In the genomic region with DNA sequence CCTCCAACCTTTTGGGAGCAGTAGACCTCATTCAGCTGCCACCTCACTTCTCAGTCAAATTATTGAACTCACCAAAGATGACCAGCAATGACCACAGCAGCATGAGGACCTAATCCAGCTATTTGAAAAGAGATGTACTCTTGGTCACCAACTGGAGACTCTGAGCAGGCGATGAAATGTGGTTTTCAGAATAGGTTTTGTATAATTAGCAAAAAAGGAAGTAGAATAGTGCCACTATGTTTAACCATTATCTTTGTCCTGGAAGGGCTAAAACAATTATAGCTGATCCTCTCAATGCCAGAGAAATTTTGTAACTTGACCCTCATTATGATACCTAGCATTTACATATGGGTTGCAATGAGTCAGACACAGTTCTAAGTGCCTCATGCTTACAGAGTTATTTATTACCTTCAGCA, we compare ENCODE assay signal across 13 cellular contexts. TPM values are rescaled to one million over a fixed set of nuclear protein-coding genes. Genes with fewer than 3 reads are reported as not detected.
DNase-seq lines count a peak whose midpoint lies in the region; ATAC-seq and TF ChIP-seq lines count a peak whose summit lies in the region.
"Had no signal": no experiment of that assay in that cellular context is flagged by ENCODE, and none has a peak within 500 bp of the region (broad histone marks: within the 10 kb centered on the region; RNA-seq: fewer than 3 reads in every experiment).

A gene with protein sequence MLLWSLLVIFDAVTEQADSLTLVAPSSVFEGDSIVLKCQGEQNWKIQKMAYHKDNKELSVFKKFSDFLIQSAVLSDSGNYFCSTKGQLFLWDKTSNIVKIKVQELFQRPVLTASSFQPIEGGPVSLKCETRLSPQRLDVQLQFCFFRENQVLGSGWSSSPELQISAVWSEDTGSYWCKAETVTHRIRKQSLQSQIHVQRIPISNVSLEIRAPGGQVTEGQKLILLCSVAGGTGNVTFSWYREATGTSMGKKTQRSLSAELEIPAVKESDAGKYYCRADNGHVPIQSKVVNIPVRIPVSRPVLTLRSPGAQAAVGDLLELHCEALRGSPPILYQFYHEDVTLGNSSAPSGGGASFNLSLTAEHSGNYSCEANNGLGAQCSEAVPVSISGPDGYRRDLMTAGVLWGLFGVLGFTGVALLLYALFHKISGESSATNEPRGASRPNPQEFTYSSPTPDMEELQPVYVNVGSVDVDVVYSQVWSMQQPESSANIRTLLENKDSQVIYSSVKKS (minus strand): TSS at position 162 of the 416 bp plus-strand sequence. CDS start 59 bp downstream, at position 103.

- peak; percentile 2 for DNase-seq in NCI-H510A treated with DMSO at 0.1 percent for 48 hours (lab: John Stamatoyannopoulos, UW)
- DNase-seq in NCI-H510A (lab: John Stamatoyannopoulos, UW), result no peak
- DNase-seq in NCI-H2029 (lab: John Stamatoyannopoulos, UW), result peak; percentile 50
- DNase-seq in stimulated activated naive B cell treated with anti-CD40 and anti-IgM and Interleukin-4, amounts not matched to agents 10 μg/mL and 1 μg/mL and 100 μg/mL, for 72 hours, result no peak
- no peak for DNase-seq in HFFc6
- DNase-seq in SHP77 treated with DMSO at 0.1 percent for 48 hours (lab: John Stamatoyannopoulos, UW), result no peak
- no peak for DNase-seq in stimulated activated naive CD4-positive, alpha-beta T cell (lab: John Stamatoyannopoulos, UW)
- DNase-seq: amniotic stem cell; stimulated activated CD8-positive, alpha-beta memory T cell treated with anti-CD3 and anti-CD28 coated beads, Interleukin-4, amount 100 ng/mL, for 48 hours; T-helper 1 cell had no signal

- peak; percentile 40 for ATAC-seq in HG02884 (IDR thresholded peaks at IDR 0.05; ENCODE audit: unreplicated experiment)
- ATAC-seq in stimulated activated naive B cell treated with anti-CD40 and anti-IgM and Interleukin-4, amounts not matched to agents 10 μg/mL and 1 μg/mL and 100 μg/mL, for 72 hours (replicated peaks), result peak; percentile 63 to 68

- peaks cover 54 to 80% of the 10 kb centered on the region in 2 donors for H3K4me1 Mint-ChIP-seq in stimulated activated naive B cell treated with anti-CD40 and anti-IgM and Interleukin-4, amounts not matched to agents 10 μg/mL and 1 μg/mL and 100 μg/mL, for 72 hours
- H3K4me1 Mint-ChIP-seq in HFFc6 (ENCODE audit: low read depth), result no peaks in the 10 kb centered on the region

- peaks cover 9 to 18% of the 10 kb centered on the region in 2 donors for H3K36me3 Mint-ChIP-seq in stimulated activated naive B cell treated with anti-CD40 and anti-IgM and Interleukin-4, amounts not matched to agents 10 μg/mL and 1 μg/mL and 100 μg/mL, for 72 hours
- no peaks in the 10 kb centered on the region for H3K36me3 Mint-ChIP-seq in HFFc6 (ENCODE audit: low read depth)

- peaks cover 0 to 5% of the 10 kb centered on the region in 2 donors for H3K9me3 Mint-ChIP-seq in stimulated activated naive B cell treated with anti-CD40 and anti-IgM and Interleukin-4, amounts not matched to agents 10 μg/mL and 1 μg/mL and 100 μg/mL, for 72 hours
- H3K9me3 Mint-ChIP-seq in HFFc6, result peaks cover 35% of the 10 kb centered on the region

- TF ChIP-seq CTCF in HFFc6 (IDR thresholded peaks at IDR 0.05), result no peak

- peak within 1 kb of the TSS; percentile 76 to 80 for H3K4me3 Mint-ChIP-seq in stimulated activated naive B cell treated with anti-CD40 and anti-IgM and Interleukin-4, amounts not matched to agents 10 μg/mL and 1 μg/mL and 100 μg/mL, for 72 hours
- H3K4me3 Mint-ChIP-seq in HFFc6, result no peak within 1 kb of the TSS

- peak within 1 kb of the TSS; percentile 63 for H3K27ac Mint-ChIP-seq in stimulated activated naive B cell treated with anti-CD40 and anti-IgM and Interleukin-4, amounts not matched to agents 10 μg/mL and 1 μg/mL and 100 μg/mL, for 72 hours
- no peak within 1 kb of the TSS for H3K27ac Mint-ChIP-seq in HFFc6

- no peaks in the 10 kb centered on the region for H3K27me3 Mint-ChIP-seq in stimulated activated naive B cell treated with anti-CD40 and anti-IgM and Interleukin-4, amounts not matched to agents 10 μg/mL and 1 μg/mL and 100 μg/mL, for 72 hours
- H3K27me3 Mint-ChIP-seq in HFFc6 (ENCODE audit: insufficient read depth), result peaks cover 2% of the 10 kb centered on the region; the same call in 1 of the 2 replicates

RNA-seq across cellular contexts. Expression of the gene that starts here (rescaled TPM):
- total RNA-seq in HFFc6 (2021; fragmentation: NEBNext Ultra II Directional; extraction: Animal tissue kit (Norgen Biotek cat#: 25700)), result not detected
- total RNA-seq: activated CD8-positive, alpha-beta memory T cell treated with anti-CD3 and anti-CD28 coated beads for 36 hours; Daoy had no signal

Comparison
In these comparisons a context has a peak if more than half of its experiments do, and no peak if none do; other contexts are left out.
1. DNase-seq: peak in NCI-H510A treated with DMSO at 0.1 percent for 48 hours (single experiment) and NCI-H2029 (single experiment); none in NCI-H510A (single experiment), stimulated activated naive B cell treated with anti-CD40 and anti-IgM and Interleukin-4, amounts not matched to agents 10 μg/mL and 1 μg/mL and 100 μg/mL, for 72 hours (single experiment), HFFc6 (single experiment), SHP77 treated with DMSO at 0.1 percent for 48 hours (single experiment) and stimulated activated naive CD4-positive, alpha-beta T cell (0 of 6).